ENCODE assay signal across 8 cellular contexts in genomic region chr17:67993998-67994361, GRCh38. TPM values are rescaled to one million over a fixed set of nuclear protein-coding genes. Genes with fewer than 3 reads are reported as not detected.
DNase-seq lines count a peak whose midpoint lies in the region; ATAC-seq, FAIRE-seq and TF ChIP-seq lines count a peak whose summit lies in the region.

No MANE protein-coding gene starts in this region.

- TF ChIP-seq CTCF in AG04450 (IDR thresholded peaks at IDR 0.05; ENCODE audit: low read depth, low read length) (no peak), coronary artery (IDR thresholded peaks at IDR 0.05) (no peak), mucosa of descending colon (IDR thresholded peaks at IDR 0.05) (no peak), D721Med (IDR thresholded peaks at IDR 0.05; ENCODE audit: insufficient read depth, missing control alignments) (no peak)

- peak; percentile 4 for ATAC-seq in GM18873 (IDR thresholded peaks at IDR 0.05; ENCODE audit: low FRiP score, unreplicated experiment)
- ATAC-seq in mucosa of descending colon: peak; percentile 5

- H3K27me3 ChIP-seq in AG04450 (ENCODE audit: control insufficient read depth, insufficient read depth, low read length): no peaks in the 10 kb centered on the region

- POLR2A ChIA-PET in AG04450 (lab: Yijun Ruan, JAX): interaction anchor here (0.5 to 1.2 kb wide), 3 partner anchors 13 to 42 kb away, joined by 3 to 12 read pairs (median 5); partner anchors contain the start of gene KPNA2

- CTCF ChIA-PET in AG04450 (lab: Charles Lee): interaction anchor here (1.2 kb wide), 1 partner anchor 31 kb away, joined by 3 read pairs; no protein-coding TSS in a partner anchor

- no peak for FAIRE-seq in D721Med (lab: Jason Lieb, UNC)

- peak overlapping the region; percentile 89 for H3K27ac ChIP-seq in AG04450 (ENCODE audit: low read depth, low read length)
- peak overlapping the region; percentile 92 to 99 for H3K27ac ChIP-seq in coronary artery

- H3K4me3 ChIP-seq in AG04450 (ENCODE audit: low read depth, low read length): peak overlapping the region; percentile 82
- peak overlapping the region; percentile 75 for H3K4me3 ChIP-seq in coronary artery
- peak overlapping the region; percentile 32 for H3K4me3 ChIP-seq in mucosa of descending colon

- DNase-seq in AG04450 (ENCODE audit: low read depth, low spot score) (no peak), NCI-H748 (lab: John Stamatoyannopoulos, UW; ENCODE audit: unreplicated experiment) (peak; percentile 70), coronary artery (ENCODE audit: low spot score) (no peak), mucosa of descending colon (no peak), GOT3 (lab: John Stamatoyannopoulos, UW) (no peak), D721Med (ENCODE audit: insufficient read length, low spot score) (no peak)
- no peak for DNase-seq in stimulated activated CD4-positive, alpha-beta T cell treated with anti-CD3 and anti-CD28 coated beads, Interleukin-2, amount 100 ng/mL, for 48 hours

- H3K36me3 ChIP-seq in mucosa of descending colon (ENCODE audit: low read depth): no peaks in the 10 kb centered on the region

- H3K4me1 ChIP-seq in mucosa of descending colon (ENCODE audit: low read depth): peaks cover 20% of the 10 kb centered on the region

- intact Hi-C loops in mucosa of descending colon (cut with DNase I, micrococcal nuclease): no loop called here

- H3K9me3 ChIP-seq in AG04450 (ENCODE audit: control insufficient read depth, insufficient read depth, low read length): no peaks in the 10 kb centered on the region
- no peaks in the 10 kb centered on the region for H3K9me3 ChIP-seq in mucosa of descending colon

RNA-seq across cellular contexts. Expression of gene C17orf58, which starts 2.3 kb away (rescaled TPM):
- polyA plus RNA-seq in AG04450 (2011; rRNA removed): 11.3 and 14.4 TPM in 2 replicates
- polyA minus RNA-seq in AG04450 (2011; rRNA and poly(A)+ RNA removed): 6.8 and 7.6 TPM in 2 replicates
- 10 to 100 TPM in 1 of 3 donors, 1 to 10 TPM in 2; 6.4 to 11.1 (median 8.4) TPM for total RNA-seq in mucosa of descending colon

RNA-seq across cellular contexts. Expression of gene KPNA2, which starts 41.6 kb away (rescaled TPM):
- 134 and 151 TPM in 2 replicates for polyA plus RNA-seq in AG04450 (2011; rRNA removed)
- polyA minus RNA-seq in AG04450 (2011; rRNA and poly(A)+ RNA removed): 174 and 202 TPM in 2 replicates
- total RNA-seq in mucosa of descending colon: 10 to 100 TPM; 15.2 to 50.3 (median 29.0) TPM

Comparison
In these comparisons a context has a peak if more than half of its experiments do, and no peak if none do; other contexts are left out.
1. H3K4me3 ChIP-seq: peak in every context shown above with its lines; median percentile 82 in AG04450; 75 in coronary artery; 32 in mucosa of descending colon.